8 cellular contexts compared by ENCODE assay signal in the genomic region with DNA sequence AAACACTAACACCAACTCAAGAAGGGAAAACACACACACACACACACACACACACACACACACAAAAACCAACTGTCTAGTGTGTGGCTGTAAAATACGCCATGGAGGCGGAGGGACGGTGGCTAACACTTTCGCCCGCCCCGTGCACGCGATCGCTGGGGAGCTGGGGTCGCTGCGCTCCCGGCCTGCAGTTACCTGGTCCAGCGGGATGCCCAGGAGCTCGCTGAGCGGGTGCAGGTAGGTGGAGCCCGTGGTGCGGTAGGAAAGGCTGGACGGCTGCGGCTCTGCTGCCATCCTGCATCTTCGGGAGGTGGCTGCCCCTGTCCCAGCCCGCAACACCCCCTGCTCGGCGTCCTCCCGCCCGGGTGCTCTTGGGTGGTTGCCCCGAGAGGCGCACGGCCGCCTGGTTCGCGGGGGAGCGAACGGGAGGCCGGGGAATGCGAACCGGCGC. TPM values are rescaled to one million over a fixed set of nuclear protein-coding genes. Genes with fewer than 3 reads are reported as not detected.
DNase-seq lines count a peak whose midpoint lies in the region; ATAC-seq and TF ChIP-seq lines count a peak whose summit lies in the region.

No MANE protein-coding gene starts in this region.

- peak overlapping the region; percentile 89 for H3K4me3 ChIP-seq in fibroblast of the aortic adventitia (ENCODE audit: low read depth, low read length)
- H3K4me3 ChIP-seq in neuron (ENCODE audit: low read length): peak overlapping the region; percentile 59

- peaks cover 2% of the 10 kb centered on the region for H3K36me3 ChIP-seq in neuron (ENCODE audit: insufficient read depth, low read length)

- BruUV-seq in Calu3 (replicated peaks; lab: Mats Ljungman, UMichigan): no TSS peak

- H3K27me3 Mint-ChIP-seq in Calu3 (ENCODE audit: unreplicated experiment) (no peaks in the 10 kb centered on the region), WTC11 (ENCODE audit: low read depth) (no peaks in the 10 kb centered on the region; the same call in 1 of the 2 replicates)

- peak; percentile 19 for ATAC-seq in GM21526 (IDR thresholded peaks at IDR 0.05; ENCODE audit: low FRiP score, unreplicated experiment)
- peak; percentile 25 for ATAC-seq in WTC11
- ATAC-seq in HG03565 (IDR thresholded peaks at IDR 0.05; ENCODE audit: unreplicated experiment): no peak

- peaks cover 31% of the 10 kb centered on the region for H3K4me1 ChIP-seq in neuron (ENCODE audit: insufficient read depth, low read length)

- no peaks in the 10 kb centered on the region for H3K9me3 Mint-ChIP-seq in Calu3 (ENCODE audit: low read depth, unreplicated experiment)
- H3K9me3 Mint-ChIP-seq in WTC11: no peaks in the 10 kb centered on the region

- H2AFZ ChIP-seq in neuron (ENCODE audit: low read depth, low read length): peak overlapping the region; percentile 44

- H3K4me1 Mint-ChIP-seq in Calu3 (ENCODE audit: low read depth, unreplicated experiment) (peaks cover 45% of the 10 kb centered on the region), WTC11 (peaks cover 34% of the 10 kb centered on the region)

- DNase-seq in Calu3 (peak; percentile 82), HuH-7 (ENCODE audit: low spot score) (peak; percentile 50), WTC11 (ENCODE audit: low spot score) (peak; percentile 69), fibroblast of the aortic adventitia (ENCODE audit: low read depth) (peak; percentile 51), GM13976 (ENCODE audit: low spot score) (no peak)

- peak overlapping the region; percentile 86 for H3K4me3 Mint-ChIP-seq in Calu3 (ENCODE audit: low read depth, unreplicated experiment)
- peak overlapping the region; percentile 91 for H3K4me3 Mint-ChIP-seq in WTC11

- CTCF ChIA-PET in Calu3 (lab: Charles Lee) (interaction anchor here (0.7 to 4.7 kb wide), 11 partner anchors 9 to 181 kb away, joined by 3 to 27 read pairs (median 5); no protein-coding TSS in a partner anchor), WTC11 (lab: Charles Lee) (interaction anchor here (1.6 to 3.6 kb wide), 2 partner anchors 11 to 85 kb away, joined by 4 to 18 read pairs; no protein-coding TSS in a partner anchor)

- H3K36me3 Mint-ChIP-seq in Calu3 (ENCODE audit: insufficient read depth, unreplicated experiment) (peaks cover 34% of the 10 kb centered on the region), WTC11 (no peaks in the 10 kb centered on the region)

- TF ChIP-seq CTCF in Calu3 (IDR thresholded peaks at IDR 0.05; ENCODE audit: unreplicated experiment) (no peak), WTC11 (IDR thresholded peaks at IDR 0.05) (no peak), fibroblast of the aortic adventitia (IDR thresholded peaks at IDR 0.05; ENCODE audit: insufficient read depth, low read length) (no peak), GM13976 (IDR thresholded peaks at IDR 0.05; ENCODE audit: borderline replicate concordance, control extremely low read depth, extremely low read depth, insufficient read depth, missing control alignments) (no peak)

- intact Hi-C loops in Calu3 (cut with micrococcal nuclease; ENCODE audit: unreplicated experiment): loop anchor here (1.0 to 5.0 kb wide), 5 partner anchors 33 to 317 kb away; partner anchors contain the start of gene E2F3

- POLR2A ChIA-PET in WTC11 (lab: Charles Lee): interaction anchor here (1.9 kb wide), 1 partner anchor 27 kb away, joined by 6 read pairs; no protein-coding TSS in a partner anchor

- no peaks in the 10 kb centered on the region for H3K9me3 ChIP-seq in neuron (ENCODE audit: low read length)

- H3K27ac Mint-ChIP-seq in Calu3 (ENCODE audit: unreplicated experiment): peak overlapping the region; percentile 62
- H3K27ac Mint-ChIP-seq in WTC11: peak overlapping the region; percentile 87

- H3K27me3 ChIP-seq in neuron (ENCODE audit: insufficient read depth, low read length): no peaks in the 10 kb centered on the region

- in situ Hi-C loops in GM13976 (cut with MboI; ENCODE audit: low sequenced_read_pairs, unreplicated experiment): no loop called here

TF ChIP-seq in WTC11, 78 proteins besides CTCF, POLR2A, EP300 and RAD21 (continues in another document):
- TF ChIP-seq ESRRA (CRISPR knock-in tag; IDR thresholded peaks at IDR 0.05; ENCODE audit: borderline replicate concordance) (no peak), RORB (CRISPR knock-in tag; IDR thresholded peaks at IDR 0.05) (no peak), MXD4 (CRISPR knock-in tag; IDR thresholded peaks at IDR 0.05; ENCODE audit: borderline replicate concordance) (no peak), E2F1 (CRISPR knock-in tag; IDR thresholded peaks at IDR 0.05) (no peak), NR1H2 (CRISPR knock-in tag; IDR thresholded peaks at IDR 0.05) (no peak), GTF2I (CRISPR knock-in tag; conservative IDR thresholded peaks at IDR 0.05) (no peak), STAT6 (CRISPR knock-in tag; conservative IDR thresholded peaks at IDR 0.05; ENCODE audit: low read depth) (no peak), ETV6 (CRISPR knock-in tag; IDR thresholded peaks at IDR 0.05) (peak; percentile 41; the same call in 1 of the 2 replicates), OVOL2 (CRISPR knock-in tag; IDR thresholded peaks at IDR 0.05; ENCODE audit: borderline replicate concordance) (no peak), FOXJ3 (CRISPR knock-in tag; IDR thresholded peaks at IDR 0.05; ENCODE audit: borderline replicate concordance) (no peak), NR3C1 (CRISPR knock-in tag; conservative IDR thresholded peaks at IDR 0.05; ENCODE audit: low read depth) (no peak), HMGXB4 (CRISPR knock-in tag; IDR thresholded peaks at IDR 0.05) (no peak; the same call in 1 of the 2 replicates)
- TF ChIP-seq, protein P1, sequence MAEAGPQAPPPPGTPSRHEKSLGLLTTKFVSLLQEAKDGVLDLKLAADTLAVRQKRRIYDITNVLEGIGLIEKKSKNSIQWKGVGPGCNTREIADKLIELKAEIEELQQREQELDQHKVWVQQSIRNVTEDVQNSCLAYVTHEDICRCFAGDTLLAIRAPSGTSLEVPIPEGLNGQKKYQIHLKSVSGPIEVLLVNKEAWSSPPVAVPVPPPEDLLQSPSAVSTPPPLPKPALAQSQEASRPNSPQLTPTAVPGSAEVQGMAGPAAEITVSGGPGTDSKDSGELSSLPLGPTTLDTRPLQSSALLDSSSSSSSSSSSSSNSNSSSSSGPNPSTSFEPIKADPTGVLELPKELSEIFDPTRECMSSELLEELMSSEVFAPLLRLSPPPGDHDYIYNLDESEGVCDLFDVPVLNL (CRISPR knock-in tag; IDR thresholded peaks at IDR 0.05; ENCODE audit: borderline replicate concordance, low read depth): no peak
- TF ChIP-seq, protein P2, sequence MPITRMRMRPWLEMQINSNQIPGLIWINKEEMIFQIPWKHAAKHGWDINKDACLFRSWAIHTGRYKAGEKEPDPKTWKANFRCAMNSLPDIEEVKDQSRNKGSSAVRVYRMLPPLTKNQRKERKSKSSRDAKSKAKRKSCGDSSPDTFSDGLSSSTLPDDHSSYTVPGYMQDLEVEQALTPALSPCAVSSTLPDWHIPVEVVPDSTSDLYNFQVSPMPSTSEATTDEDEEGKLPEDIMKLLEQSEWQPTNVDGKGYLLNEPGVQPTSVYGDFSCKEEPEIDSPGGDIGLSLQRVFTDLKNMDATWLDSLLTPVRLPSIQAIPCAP (CRISPR knock-in tag; IDR thresholded peaks at IDR 0.05): no peak

RNA-seq across cellular contexts. Expression of gene MBOAT1, which starts 0.3 kb away (rescaled TPM):
- total RNA-seq in Calu3 (2022) (39.9 and 47.8 TPM in 2 replicates), WTC11 (2021) (16.3 to 22.9 TPM (median 16.5 TPM) in 3 replicates), fibroblast of the aortic adventitia (ENCODE audit: low replicate concordance) (0.90 and 5.0 TPM in 2 replicates)
